In the genomic region with DNA sequence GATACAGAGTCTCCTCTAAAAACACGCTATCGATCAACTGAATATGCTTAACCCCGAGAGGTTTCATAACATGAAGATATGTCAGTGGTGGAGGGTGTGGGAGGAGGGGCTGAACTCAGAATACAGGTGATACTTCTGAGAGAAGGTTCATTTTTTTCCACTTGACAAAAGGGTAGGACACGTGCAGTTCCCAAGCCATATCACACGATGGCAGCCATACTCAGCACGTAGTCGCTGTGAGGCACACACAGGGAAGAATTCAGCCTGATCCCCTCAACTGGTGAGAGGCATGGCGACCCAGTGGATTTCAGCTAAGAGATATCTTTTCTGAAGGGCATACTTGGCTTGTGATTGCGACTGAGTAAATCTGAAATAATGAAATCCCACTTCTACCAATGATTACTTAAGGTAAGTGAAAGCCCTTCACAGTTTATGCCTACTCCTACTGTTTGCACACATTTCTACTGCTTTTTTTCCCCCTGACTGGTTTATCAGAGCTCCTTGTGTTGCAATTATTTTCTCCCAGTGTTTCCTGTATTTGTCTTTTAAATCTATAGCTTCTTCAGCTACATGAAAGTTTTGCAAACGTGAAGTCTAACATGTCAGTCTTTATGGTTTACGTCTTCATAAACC, we compare ENCODE assay signal across 9 cellular contexts.
DNase-seq lines count a peak whose midpoint lies in the region; TF ChIP-seq lines count a peak whose summit lies in the region.
"Had no signal": no experiment of that assay in that cellular context is flagged by ENCODE, and none has a peak within 500 bp of the region (broad histone marks: within the 10 kb centered on the region; RNA-seq: fewer than 3 reads in every experiment).

No MANE protein-coding gene starts in this region.

- peak; percentile 80 for TF ChIP-seq RAD21 in neural cell (conservative IDR thresholded peaks at IDR 0.05)

- no peaks in the 10 kb centered on the region for H3K9me2 ChIP-seq in neural cell (ENCODE audit: insufficient read depth, low read length)

- no peaks in the 10 kb centered on the region for H3K4me1 Mint-ChIP-seq in T-helper 2 cell treated with Interferon-gamma antibody and Interleukin-4, amounts not matched to agents 5 μg/mL and 100 μg/mL, for 36 hours (ENCODE audit: low read depth)

- no peaks in the 10 kb centered on the region for H3K79me2 ChIP-seq in OCI-LY3 (ENCODE audit: low read length)
- no peaks in the 10 kb centered on the region for H3K79me2 ChIP-seq in neural cell (replicated peaks; ENCODE audit: insufficient read depth, low read length)

- H3K27me3 ChIP-seq in OCI-LY3 (ENCODE audit: low read depth, low read length) (peaks cover 10% of the 10 kb centered on the region; the same call in 1 of the 2 replicates), neural cell (ENCODE audit: insufficient read depth, low read depth, low read length) (no peaks in the 10 kb centered on the region)

- H3K4me2 ChIP-seq in OCI-LY3 (ENCODE audit: low read length): peak overlapping the region; percentile 71
- no peak overlapping the region for H3K4me2 ChIP-seq in neural cell (ENCODE audit: low read length)

- H3K27ac ChIP-seq in OCI-LY3 (ENCODE audit: low read length) (no peak overlapping the region), neural cell (ENCODE audit: low read length) (no peak overlapping the region)

- peaks cover 13% of the 10 kb centered on the region for H3K4me1 ChIP-seq in OCI-LY3 (ENCODE audit: low read length)

- TF ChIP-seq CTCF in OCI-LY3 (IDR thresholded peaks at IDR 0.05; ENCODE audit: low read depth, low read length) (peak; percentile 73), neural cell (IDR thresholded peaks at IDR 0.05; ENCODE audit: poor library complexity, severe bottlenecking) (peak; percentile 76)

- H3K9me3 ChIP-seq in OCI-LY3 (ENCODE audit: insufficient read depth, low read length): no peaks in the 10 kb centered on the region
- no peaks in the 10 kb centered on the region for H3K9me3 ChIP-seq in neural cell (ENCODE audit: low read length)

- TF ChIP-seq POLR2A in erythroblast (IDR thresholded peaks at IDR 0.05; ENCODE audit: low read length): no peak

- H3K4me3 ChIP-seq in OCI-LY3 (ENCODE audit: low read length): peak overlapping the region; percentile 53
- no peak overlapping the region for H3K4me3 ChIP-seq in neural cell (ENCODE audit: low read length)

- H2AFZ ChIP-seq in OCI-LY3 (ENCODE audit: low read depth, low read length) (peak overlapping the region; percentile 64), neural cell (ENCODE audit: low read depth, low read length) (no peak overlapping the region)

- H3K36me3 Mint-ChIP-seq in T-helper 2 cell treated with Interferon-gamma antibody and Interleukin-4, amounts not matched to agents 5 μg/mL and 100 μg/mL, for 36 hours (ENCODE audit: low read depth): no peaks in the 10 kb centered on the region

- H3K4me3 Mint-ChIP-seq in T-helper 2 cell treated with Interferon-gamma antibody and Interleukin-4, amounts not matched to agents 5 μg/mL and 100 μg/mL, for 36 hours: no peak overlapping the region
- H3K4me3 Mint-ChIP-seq: dendritic cell treated with granulocyte-macrophage colony-stimulating factor and Interleukin-4, amounts not matched to agents 40 ng/mL and 50 ng/mL, for 4 days had no signal

- no peak for TF ChIP-seq EP300 in neural cell (conservative IDR thresholded peaks at IDR 0.05; ENCODE audit: poor library complexity, severe bottlenecking)

- no peak overlapping the region for H3K27ac Mint-ChIP-seq in T-helper 2 cell treated with Interferon-gamma antibody and Interleukin-4, amounts not matched to agents 5 μg/mL and 100 μg/mL, for 36 hours
- H3K27ac Mint-ChIP-seq: dendritic cell treated with granulocyte-macrophage colony-stimulating factor and Interleukin-4, amounts not matched to agents 40 ng/mL and 50 ng/mL, for 4 days had no signal

- H4K20me1 ChIP-seq in OCI-LY3 (ENCODE audit: insufficient read depth, low read length): no peaks in the 10 kb centered on the region
- H4K20me1 ChIP-seq in neural cell (ENCODE audit: insufficient read depth): no peaks in the 10 kb centered on the region

- peaks cover 16% of the 10 kb centered on the region for H3K27me3 Mint-ChIP-seq in T-helper 2 cell treated with Interferon-gamma antibody and Interleukin-4, amounts not matched to agents 5 μg/mL and 100 μg/mL, for 36 hours (ENCODE audit: low read depth)

- H3F3A ChIP-seq in neural cell (ENCODE audit: insufficient read depth, low read length, poor library complexity, severe bottlenecking): no peaks in the 10 kb centered on the region

- no peaks in the 10 kb centered on the region for H3K9me3 Mint-ChIP-seq in T-helper 2 cell treated with Interferon-gamma antibody and Interleukin-4, amounts not matched to agents 5 μg/mL and 100 μg/mL, for 36 hours
- H3K9me3 Mint-ChIP-seq: dendritic cell treated with granulocyte-macrophage colony-stimulating factor and Interleukin-4, amounts not matched to agents 40 ng/mL and 50 ng/mL, for 4 days had no signal

- peak; percentile 5 for DNase-seq in stimulated activated CD4-positive, alpha-beta T cell treated with anti-CD3 and anti-CD28 coated beads, Interleukin-4, amount 100 ng/mL, for 1 hour
- DNase-seq in stimulated activated CD4-positive, alpha-beta T cell treated with anti-CD3 and anti-CD28 coated beads, Interleukin-12 subunit alpha, Interleukin-12 subunit beta, amount 100 ng/mL, for 4 hours: no peak
- peak; percentile 42 for DNase-seq in HPDE6-E6E7 (ENCODE audit: extremely low spot score)
- peak; percentile 39 to 42 for DNase-seq in erythroblast (lab: John Stamatoyannopoulos, UW)
- no peak for DNase-seq in stimulated activated naive CD4-positive, alpha-beta T cell (lab: John Stamatoyannopoulos, UW)
- no peak for DNase-seq in T-helper 2 cell treated with Interferon-gamma antibody and Interleukin-4, amounts not matched to agents 5 μg/mL and 100 μg/mL, for 36 hours (ENCODE audit: low spot score)

- H3K36me3 ChIP-seq in OCI-LY3 (replicated peaks; ENCODE audit: low read depth, low read length) (no peaks in the 10 kb centered on the region), neural cell (ENCODE audit: insufficient read depth, low read length) (no peaks in the 10 kb centered on the region)

- H3K9ac ChIP-seq in OCI-LY3 (ENCODE audit: low read length): no peak overlapping the region; the same call in 1 of the 2 replicates
- H3K9ac ChIP-seq in neural cell (ENCODE audit: low read length): no peak overlapping the region

TF ChIP-seq in neural cell, 6 proteins besides CTCF, POLR2A, EP300 and RAD21:
- TF ChIP-seq SMC3 (conservative IDR thresholded peaks at IDR 0.05; ENCODE audit: poor library complexity) (peak; percentile 83), MXI1 (conservative IDR thresholded peaks at IDR 0.05; ENCODE audit: poor library complexity, severe bottlenecking) (no peak)
TF ChIP-seq in neural cell: peak in this region for 1.

Comparison
In these comparisons a context has a peak if more than half of its experiments do, and no peak if none do; other contexts are left out.
1. DNase-seq: peak in stimulated activated CD4-positive, alpha-beta T cell treated with anti-CD3 and anti-CD28 coated beads, Interleukin-4, amount 100 ng/mL, for 1 hour (single experiment), HPDE6-E6E7 (single experiment) and erythroblast (2 of 2); none in stimulated activated CD4-positive, alpha-beta T cell treated with anti-CD3 and anti-CD28 coated beads, Interleukin-12 subunit alpha, Interleukin-12 subunit beta, amount 100 ng/mL, for 4 hours (single experiment), stimulated activated naive CD4-positive, alpha-beta T cell (0 of 6) and T-helper 2 cell treated with Interferon-gamma antibody and Interleukin-4, amounts not matched to agents 5 μg/mL and 100 μg/mL, for 36 hours (single experiment).